28 cellular contexts compared by ENCODE assay signal in the genomic region with DNA sequence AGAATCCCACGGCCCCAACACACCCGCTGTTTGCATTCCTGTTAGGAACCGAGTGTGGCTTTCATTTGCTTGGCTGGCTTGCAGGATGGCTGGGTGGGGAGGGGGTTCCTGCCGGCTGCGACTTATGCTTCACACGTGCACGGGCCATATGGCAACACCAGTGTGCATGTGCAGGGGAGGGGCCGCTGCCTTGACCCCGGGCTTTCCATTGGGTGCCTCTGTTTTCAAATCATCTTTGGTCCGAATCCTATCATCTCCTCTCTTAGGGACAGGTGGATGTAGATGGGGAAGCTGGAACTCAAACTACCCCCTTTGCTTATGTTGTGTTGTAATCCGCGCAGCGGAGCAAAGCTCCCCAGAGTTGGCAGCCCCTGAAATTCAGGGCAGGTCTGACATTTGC. TPM values are rescaled to one million over a fixed set of nuclear protein-coding genes. Genes with fewer than 3 reads are reported as not detected.
"Had no signal": no experiment of that assay in that cellular context is flagged by ENCODE, and none has a peak within 500 bp of the region (broad histone marks: within the 10 kb centered on the region; RNA-seq: fewer than 3 reads in every experiment).

No MANE protein-coding gene starts in this region.

- H3K9me3 Mint-ChIP-seq: activated naive CD4-positive, alpha-beta T cell treated with anti-CD3 and anti-CD28 coated beads, Interleukin-2, amount 50 U/mL, for 72 hours; activated T-cell treated with anti-CD3 and anti-CD28 coated beads, Interleukin-2, amount 50 U/mL, for 72 hours; dendritic cell treated with granulocyte-macrophage colony-stimulating factor and Interleukin-4, amounts not matched to agents 40 ng/mL and 50 ng/mL, for 4 days; endodermal cell; natural killer cell treated with Interleukin-12 subunit alpha and Interleukin-12 subunit beta and Interleukin-15 and Interleukin-18, amount 100 ng/mL, for 72 hours; stimulated activated memory B cell treated with anti-CD40 and anti-IgM and Interleukin-4, amounts not matched to agents 10 μg/mL and 1 μg/mL and 100 μg/mL, for 72 hours; stimulated activated naive CD8-positive, alpha-beta T cell treated with anti-CD3 and anti-CD28 coated beads, Interleukin-15, amount 100 ng/mL, for 72 hours; T-helper 2 cell treated with Interferon-gamma antibody and Interleukin-4, amounts not matched to agents 5 μg/mL and 100 μg/mL, for 36 hours; type B pancreatic cell had no signal

- H3K4me3 Mint-ChIP-seq: activated CD4-positive, alpha-beta T cell treated with anti-CD3 and anti-CD28 coated beads for 36 hours; activated T-cell treated with anti-CD3 and anti-CD28 coated beads, Interleukin-2, amount 50 U/mL, for 72 hours; dendritic cell treated with granulocyte-macrophage colony-stimulating factor and Interleukin-4, amounts not matched to agents 40 ng/mL and 50 ng/mL, for 4 days; endodermal cell; natural killer cell treated with Interleukin-12 subunit alpha and Interleukin-12 subunit beta and Interleukin-15 and Interleukin-18, amount 100 ng/mL, for 72 hours; stimulated activated memory B cell treated with anti-CD40 and anti-IgM and Interleukin-4, amounts not matched to agents 10 μg/mL and 1 μg/mL and 100 μg/mL, for 72 hours; stimulated activated naive CD8-positive, alpha-beta T cell treated with anti-CD3 and anti-CD28 coated beads, Interleukin-15, amount 100 ng/mL, for 72 hours; T-helper 2 cell treated with Interferon-gamma antibody and Interleukin-4, amounts not matched to agents 5 μg/mL and 100 μg/mL, for 36 hours; type B pancreatic cell had no signal

- H3K27ac Mint-ChIP-seq: activated CD4-positive, alpha-beta T cell treated with anti-CD3 and anti-CD28 coated beads for 36 hours; activated naive CD4-positive, alpha-beta T cell treated with anti-CD3 and anti-CD28 coated beads, Interleukin-2, amount 50 U/mL, for 72 hours; activated T-cell treated with anti-CD3 and anti-CD28 coated beads, Interleukin-2, amount 50 U/mL, for 72 hours; dendritic cell treated with granulocyte-macrophage colony-stimulating factor and Interleukin-4, amounts not matched to agents 40 ng/mL and 50 ng/mL, for 4 days; endodermal cell; natural killer cell treated with Interleukin-12 subunit alpha and Interleukin-12 subunit beta and Interleukin-15 and Interleukin-18, amount 100 ng/mL, for 72 hours; progenitor cell of endocrine pancreas; stimulated activated memory B cell treated with anti-CD40 and anti-IgM and Interleukin-4, amounts not matched to agents 10 μg/mL and 1 μg/mL and 100 μg/mL, for 72 hours; stimulated activated naive CD8-positive, alpha-beta T cell treated with anti-CD3 and anti-CD28 coated beads, Interleukin-15, amount 100 ng/mL, for 72 hours; T-helper 2 cell treated with Interferon-gamma antibody and Interleukin-4, amounts not matched to agents 5 μg/mL and 100 μg/mL, for 36 hours; type B pancreatic cell had no signal

- DNase-seq: activated CD4-positive, alpha-beta T cell treated with anti-CD3 and anti-CD28 coated beads for 36 hours; activated CD4-positive, CD25-positive, alpha-beta regulatory T cell; activated naive CD4-positive, alpha-beta T cell; activated T-cell treated with anti-CD3 and anti-CD28 coated beads for 4 hours; activated T-cell treated with anti-CD3 and anti-CD28 coated beads, Interleukin-2, amount 50 U/mL, for 72 hours; central memory CD4-positive, alpha-beta T cell; endodermal cell; foreskin keratinocyte; left ventricle myocardium inferior; mucosa of descending colon; ovary; sigmoid colon; small intestine; stimulated activated CD4-positive, alpha-beta T cell treated with anti-CD3 and anti-CD28 coated beads, Interleukin-1b, Interleukin-23, amount 100 ng/mL, for 48 hours; stimulated activated CD4-positive, alpha-beta T cell treated with anti-CD3 and anti-CD28 coated beads, Interleukin-4, amount 100 ng/mL, for 4 hours; stimulated activated CD8-positive, alpha-beta memory T cell treated with anti-CD3 and anti-CD28 coated beads, Interleukin-4, amount 100 ng/mL, for 48 hours; stimulated activated naive CD8-positive, alpha-beta T cell treated with anti-CD3 and anti-CD28 coated beads, Interleukin-15, amount 100 ng/mL, for 72 hours had no signal

- H3K4me1 ChIP-seq: breast epithelium, foreskin keratinocyte, left ventricle myocardium inferior, sigmoid colon, vagina had no signal

- H3K4me1 Mint-ChIP-seq: activated CD4-positive, alpha-beta T cell treated with anti-CD3 and anti-CD28 coated beads for 36 hours; stimulated activated memory B cell treated with anti-CD40 and anti-IgM and Interleukin-4, amounts not matched to agents 10 μg/mL and 1 μg/mL and 100 μg/mL, for 72 hours; stimulated activated naive CD8-positive, alpha-beta T cell treated with anti-CD3 and anti-CD28 coated beads, Interleukin-15, amount 100 ng/mL, for 72 hours had no signal

- H3K9me3 ChIP-seq: breast epithelium, left ventricle myocardium inferior, mucosa of descending colon, ovary, sigmoid colon, vagina had no signal

- H3K36me3 Mint-ChIP-seq: activated naive CD4-positive, alpha-beta T cell treated with anti-CD3 and anti-CD28 coated beads, Interleukin-2, amount 50 U/mL, for 72 hours; natural killer cell treated with Interleukin-12 subunit alpha and Interleukin-12 subunit beta and Interleukin-15 and Interleukin-18, amount 100 ng/mL, for 72 hours; stimulated activated memory B cell treated with anti-CD40 and anti-IgM and Interleukin-4, amounts not matched to agents 10 μg/mL and 1 μg/mL and 100 μg/mL, for 72 hours; type B pancreatic cell had no signal

- H3K36me3 ChIP-seq: breast epithelium, left ventricle myocardium inferior, ovary, sigmoid colon, vagina had no signal

- ATAC-seq: activated CD4-positive, alpha-beta T cell treated with anti-CD3 and anti-CD28 coated beads for 36 hours; activated naive CD4-positive, alpha-beta T cell treated with anti-CD3 and anti-CD28 coated beads, Interleukin-2, amount 50 U/mL, for 72 hours; activated T-cell treated with anti-CD3 and anti-CD28 coated beads, Interleukin-2, amount 50 U/mL, for 72 hours; esophagus mucosa; foreskin keratinocyte; mucosa of descending colon; natural killer cell treated with Interleukin-12 subunit alpha and Interleukin-12 subunit beta and Interleukin-15 and Interleukin-18, amount 100 ng/mL, for 72 hours; stimulated activated memory B cell treated with anti-CD40 and anti-IgM and Interleukin-4, amounts not matched to agents 10 μg/mL and 1 μg/mL and 100 μg/mL, for 72 hours; stimulated activated naive CD8-positive, alpha-beta T cell treated with anti-CD3 and anti-CD28 coated beads, Interleukin-15, amount 100 ng/mL, for 72 hours had no signal

- H3K27ac ChIP-seq: breast epithelium, foreskin keratinocyte, left ventricle myocardium inferior, ovary, sigmoid colon, vagina had no signal

- H3K27me3 ChIP-seq: breast epithelium, ovary, vagina had no signal

- H3K4me3 ChIP-seq: breast epithelium, left ventricle myocardium inferior, lung, mucosa of descending colon, ovary, sigmoid colon, vagina had no signal

RNA-seq across cellular contexts. Expression of a gene that starts 30.3 kb away (rescaled TPM):
- total RNA-seq: activated CD4-positive, alpha-beta T cell treated with anti-CD3 and anti-CD28 coated beads for 36 hours; activated naive CD4-positive, alpha-beta T cell treated with anti-CD3 and anti-CD28 coated beads, Interleukin-2, amount 50 U/mL, for 72 hours; activated T-cell treated with anti-CD3 and anti-CD28 coated beads, Interleukin-2, amount 50 U/mL, for 72 hours; natural killer cell treated with Interleukin-12 subunit alpha and Interleukin-12 subunit beta and Interleukin-15 and Interleukin-18, amount 100 ng/mL, for 72 hours had no signal
